15 cellular contexts compared by ENCODE assay signal in the genomic region with DNA sequence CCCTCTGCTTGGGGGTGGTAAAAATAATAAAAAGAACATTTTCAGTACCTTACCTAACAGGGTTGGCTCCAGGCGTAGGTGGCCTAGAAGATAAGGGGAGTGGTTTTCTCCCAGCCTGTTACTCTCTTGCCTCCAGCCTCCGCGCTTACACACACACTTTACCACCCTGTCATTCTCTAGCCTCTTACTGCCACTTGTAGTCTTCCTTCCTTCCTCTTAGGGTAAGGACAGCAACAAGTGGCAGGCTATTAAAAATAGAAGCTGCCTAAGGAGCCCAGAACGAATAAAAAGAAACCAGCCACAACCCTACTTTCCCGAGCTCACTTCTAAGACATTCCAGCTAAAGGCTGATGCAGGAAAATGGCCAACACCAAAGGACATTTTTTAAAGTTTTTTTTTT. TPM values are rescaled to one million over a fixed set of nuclear protein-coding genes. Genes with fewer than 3 reads are reported as not detected.
DNase-seq lines count a peak whose midpoint lies in the region; ATAC-seq and TF ChIP-seq lines count a peak whose summit lies in the region.
"Had no signal": no experiment of that assay in that cellular context is flagged by ENCODE, and none has a peak within 500 bp of the region (broad histone marks: within the 10 kb centered on the region; RNA-seq: fewer than 3 reads in every experiment).

No MANE protein-coding gene starts in this region.

- DNase-seq in activated T-cell treated with anti-CD3 and anti-CD28 coated beads, Interleukin-2, amount 50 U/mL, for 72 hours, result no peak
- no peak for DNase-seq in activated T-cell treated with anti-CD3 and anti-CD28 coated beads, Interleukin-2, amount 50 U/mL, for 24 hours
- DNase-seq in NCI-H524 treated with DMSO at 0.1 percent for 48 hours (lab: John Stamatoyannopoulos, UW), result peak; percentile 13
- no peak for DNase-seq in left colon
- DNase-seq in suprapubic skin (ENCODE audit: low spot score in 2 of 2), result no peak
- DNase-seq in tibial artery, result no peak
- DNase-seq: activated CD4-positive, alpha-beta T cell treated with anti-CD3 and anti-CD28 coated beads, Interleukin-2, amount 50 U/mL, for 1 hour; activated effector memory CD4-positive, alpha-beta T cell treated with anti-CD3 and anti-CD28 coated beads, Interleukin-2, amount 50 U/mL, for 16 hours; NCI-H2171 treated with DMSO at 0.1 percent for 48 hours; stimulated activated CD4-positive, alpha-beta T cell treated with anti-CD3 and anti-CD28 coated beads, Interleukin-15, amount 100 ng/mL, for 24 hours; uterus had no signal

- WGBS in suprapubic skin, result 62% methylated on average over 5 of the region's 5 CpGs

- peaks cover 20% of the 10 kb centered on the region for H3K4me1 ChIP-seq in suprapubic skin
- peaks cover 0 to 3% (median 0%) of the 10 kb centered on the region in 4 donors for H3K4me1 ChIP-seq in tibial artery
- H3K4me1 ChIP-seq: parathyroid adenoma, uterus had no signal

- no peak for TF ChIP-seq CTCF in suprapubic skin (IDR thresholded peaks at IDR 0.05)
- no peak for TF ChIP-seq CTCF in tibial artery (IDR thresholded peaks at IDR 0.05)

- no peak overlapping the region for H3K27ac Mint-ChIP-seq in activated T-cell treated with anti-CD3 and anti-CD28 coated beads, Interleukin-2, amount 50 U/mL, for 72 hours
- no peak overlapping the region for H3K27ac Mint-ChIP-seq in activated T-cell treated with anti-CD3 and anti-CD28 coated beads, Interleukin-2, amount 50 U/mL, for 24 hours
- H3K27ac Mint-ChIP-seq: T-helper 1 cell treated with Interleukin-12 subunit alpha and Interleukin-12 subunit beta and Interleukin-4 antibody, amounts not matched to agents 30 μg/mL and 1 μg/mL, for 36 hours had no signal

- no peaks in the 10 kb centered on the region for H3K27me3 Mint-ChIP-seq in activated T-cell treated with anti-CD3 and anti-CD28 coated beads, Interleukin-2, amount 50 U/mL, for 72 hours (ENCODE audit: low read depth)
- peaks cover 14% of the 10 kb centered on the region for H3K27me3 Mint-ChIP-seq in activated T-cell treated with anti-CD3 and anti-CD28 coated beads, Interleukin-2, amount 50 U/mL, for 24 hours

- H3K4me3 ChIP-seq in suprapubic skin (no peak overlapping the region), tibial artery (no peak overlapping the region)
- H3K4me3 ChIP-seq: uterus had no signal

- ATAC-seq in activated T-cell treated with anti-CD3 and anti-CD28 coated beads, Interleukin-2, amount 50 U/mL, for 72 hours (replicated peaks in 1 of 2), result peak; percentile 36 to 39
- ATAC-seq in left colon, result peak; percentile 22
- no peak for ATAC-seq in HG03175 (IDR thresholded peaks at IDR 0.05; ENCODE audit: unreplicated experiment)
- ATAC-seq in HG02870 (IDR thresholded peaks at IDR 0.05; ENCODE audit: unreplicated experiment), result no peak

- H3K27me3 ChIP-seq in suprapubic skin, result peaks cover 9% of the 10 kb centered on the region
- peaks cover 0 to 16% of the 10 kb centered on the region in 2 donors for H3K27me3 ChIP-seq in tibial artery

- H3K9me3 ChIP-seq in suprapubic skin (no peaks in the 10 kb centered on the region), tibial artery (no peaks in the 10 kb centered on the region)
- H3K9me3 ChIP-seq: uterus had no signal

- no peak for TF ChIP-seq EP300 in suprapubic skin (IDR thresholded peaks at IDR 0.05)

- intact Hi-C loops in left colon (cut with DNase I, micrococcal nuclease), result no loop called here
- intact Hi-C loops in tibial artery (cut with DNase I; ENCODE audit: low total_unique reads), result no loop called here

- no peak overlapping the region for H3K4me3 Mint-ChIP-seq in activated T-cell treated with anti-CD3 and anti-CD28 coated beads, Interleukin-2, amount 50 U/mL, for 72 hours
- no peak overlapping the region for H3K4me3 Mint-ChIP-seq in activated T-cell treated with anti-CD3 and anti-CD28 coated beads, Interleukin-2, amount 50 U/mL, for 24 hours
- H3K4me3 Mint-ChIP-seq: T-helper 1 cell treated with Interleukin-12 subunit alpha and Interleukin-12 subunit beta and Interleukin-4 antibody, amounts not matched to agents 30 μg/mL and 1 μg/mL, for 36 hours had no signal

- H3K27ac ChIP-seq in suprapubic skin (peak overlapping the region; percentile 48), tibial artery (no peak overlapping the region)
- H3K27ac ChIP-seq: parathyroid adenoma, uterus had no signal

- H3K36me3 ChIP-seq in suprapubic skin (no peaks in the 10 kb centered on the region), tibial artery (no peaks in the 10 kb centered on the region)
- H3K36me3 ChIP-seq: uterus had no signal

- no peaks in the 10 kb centered on the region for H3K36me3 Mint-ChIP-seq in activated T-cell treated with anti-CD3 and anti-CD28 coated beads, Interleukin-2, amount 50 U/mL, for 72 hours (ENCODE audit: insufficient read depth in 2 of 2)
- no peaks in the 10 kb centered on the region for H3K36me3 Mint-ChIP-seq in activated T-cell treated with anti-CD3 and anti-CD28 coated beads, Interleukin-2, amount 50 U/mL, for 24 hours (ENCODE audit: low read depth)

- H3K9me3 Mint-ChIP-seq in activated T-cell treated with anti-CD3 and anti-CD28 coated beads, Interleukin-2, amount 50 U/mL, for 72 hours, result no peaks in the 10 kb centered on the region
- no peaks in the 10 kb centered on the region for H3K9me3 Mint-ChIP-seq in activated T-cell treated with anti-CD3 and anti-CD28 coated beads, Interleukin-2, amount 50 U/mL, for 24 hours
- H3K9me3 Mint-ChIP-seq: T-helper 1 cell treated with Interleukin-12 subunit alpha and Interleukin-12 subunit beta and Interleukin-4 antibody, amounts not matched to agents 30 μg/mL and 1 μg/mL, for 36 hours had no signal

- TF ChIP-seq POLR2A in suprapubic skin (IDR thresholded peaks at IDR 0.05), result no peak

- H3K4me1 Mint-ChIP-seq in activated T-cell treated with anti-CD3 and anti-CD28 coated beads, Interleukin-2, amount 50 U/mL, for 72 hours (ENCODE audit: low read depth), result peaks cover 22% of the 10 kb centered on the region
- H3K4me1 Mint-ChIP-seq in activated T-cell treated with anti-CD3 and anti-CD28 coated beads, Interleukin-2, amount 50 U/mL, for 24 hours (ENCODE audit: low read depth), result peaks cover 22% of the 10 kb centered on the region

RNA-seq across cellular contexts. Expression of gene LIPH, which starts 9.6 kb away (rescaled TPM):
- under 1 TPM in 1 of 2 donors, not detected in 1; 0.19 TPM for total RNA-seq in activated T-cell treated with anti-CD3 and anti-CD28 coated beads, Interleukin-2, amount 50 U/mL, for 72 hours
- total RNA-seq in left colon (100 to 1,000 TPM; 122 to 162 TPM), suprapubic skin (10 to 100 TPM; 10.6 to 18.3 (median 14.7) TPM)

RNA-seq across cellular contexts. Expression of gene SENP2, which starts 24.1 kb away (rescaled TPM):
- 10 to 100 TPM; 35.4 to 38.1 TPM for total RNA-seq in activated T-cell treated with anti-CD3 and anti-CD28 coated beads, Interleukin-2, amount 50 U/mL, for 72 hours
- total RNA-seq in left colon (10 to 100 TPM; 28.7 to 36.5 TPM), suprapubic skin (10 to 100 TPM; 23.1 to 34.2 (median 28.1) TPM)

Comparison
In these comparisons a context has a peak if more than half of its experiments do, and no peak if none do; other contexts are left out.
1. ATAC-seq: peak in activated T-cell treated with anti-CD3 and anti-CD28 coated beads, Interleukin-2, amount 50 U/mL, for 72 hours (2 of 2) and left colon (single experiment); none in HG03175 (single experiment) and HG02870 (single experiment).
2. RNA of gene LIPH, which starts 9.6 kb away (total RNA-seq): 122 to 162 TPM in left colon and 10.6 to 18.3 TPM in suprapubic skin; 0.19 TPM in activated T-cell treated with anti-CD3 and anti-CD28 coated beads, Interleukin-2, amount 50 U/mL, for 72 hours; every median in the first group is over 4 times any median in the second.